10 cellular contexts compared by ENCODE assay signal in the genomic region with DNA sequence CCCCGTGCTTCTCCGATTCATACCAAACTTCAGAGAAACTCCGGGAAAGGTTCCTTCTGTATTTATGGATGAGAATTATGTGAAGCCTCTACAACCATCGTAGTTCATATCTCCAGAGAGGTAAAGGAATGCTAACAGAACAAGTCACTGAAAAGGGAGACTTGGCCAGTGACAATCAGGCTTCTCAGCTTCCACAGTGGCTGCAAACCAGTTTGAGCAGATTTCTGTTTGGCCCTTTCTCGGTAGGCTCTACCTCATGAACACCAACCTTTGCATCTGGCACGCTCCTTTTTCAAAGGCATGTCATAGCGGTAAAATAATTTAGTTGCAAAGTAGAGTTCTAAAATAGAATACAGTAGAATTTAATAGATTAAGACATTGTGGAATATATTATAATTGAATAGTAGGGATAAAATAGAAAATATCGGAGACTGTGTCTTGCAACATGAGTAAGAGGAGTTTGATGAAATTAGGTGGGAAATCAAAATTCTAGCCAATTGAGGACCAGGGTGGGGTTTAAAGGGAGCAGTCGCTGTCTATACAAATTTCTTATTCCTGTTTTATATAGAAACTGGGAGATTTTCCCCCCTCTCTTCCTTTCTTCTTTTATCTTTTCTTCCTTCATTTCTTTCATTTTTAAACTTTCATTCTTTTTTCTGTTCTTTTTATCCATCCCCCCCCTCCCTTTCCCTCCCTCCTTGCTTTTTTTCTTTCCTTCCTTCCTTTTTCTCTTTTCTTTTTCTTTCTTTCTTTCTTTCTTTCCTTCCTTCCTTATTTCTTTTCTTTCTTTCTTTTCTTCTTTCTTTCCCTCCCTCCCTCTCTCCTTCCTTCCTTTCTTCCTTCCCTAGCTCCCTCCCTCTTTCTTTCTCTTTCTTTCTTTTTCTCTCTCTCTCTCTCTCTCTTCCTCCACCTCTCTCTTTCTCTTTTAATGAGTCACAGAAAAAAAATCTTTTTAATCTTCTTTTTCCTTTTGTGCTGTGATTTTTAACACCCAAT.
A peak's percentile ranks its signal among the peaks of the same experiment; 100 is the strongest.
DNase-seq lines count a peak whose midpoint lies in the region; ATAC-seq and TF ChIP-seq lines count a peak whose summit lies in the region.
"Had no signal": no experiment of that assay in that cellular context is flagged by ENCODE, and none has a peak within 500 bp of the region (broad histone marks: within the 10 kb centered on the region; RNA-seq: fewer than 3 reads in every experiment).

No MANE protein-coding gene starts in this region.

- H3K9me1 ChIP-seq in IMR-90 (ENCODE audit: insufficient read depth, low read length): peaks cover 17% of the 10 kb centered on the region

- TF ChIP-seq POLR2A in IMR-90 (IDR thresholded peaks at IDR 0.05; ENCODE audit: low read depth, low read length): no peak

- H3K4me3 ChIP-seq in CD8-positive, alpha-beta memory T cell (ENCODE audit: low read length): no peak overlapping the region
- H3K4me3 ChIP-seq in IMR-90 (ENCODE audit: insufficient read depth, low read depth, low read length) (no peak overlapping the region), neuronal stem cell (ENCODE audit: low read length in 2 of 2) (no peak overlapping the region), Karpas-422 (ENCODE audit: low read length) (no peak overlapping the region)

- H3K27me3 Mint-ChIP-seq in CD8-positive, alpha-beta memory T cell: no peaks in the 10 kb centered on the region
- no peaks in the 10 kb centered on the region for H3K27me3 Mint-ChIP-seq in effector memory CD8-positive, alpha-beta T cell

- H3K4me3 Mint-ChIP-seq in CD8-positive, alpha-beta memory T cell: peak overlapping the region; percentile 22 to 77 (median 65)
- peak overlapping the region; percentile 68 to 87 for H3K4me3 Mint-ChIP-seq in effector memory CD8-positive, alpha-beta T cell

- H3K4me1 ChIP-seq in CD8-positive, alpha-beta memory T cell (ENCODE audit: insufficient read depth, low read length): peaks cover 60% of the 10 kb centered on the region
- H3K4me1 ChIP-seq in IMR-90 (ENCODE audit: control insufficient read depth, insufficient read depth, low read length) (peaks cover 18% of the 10 kb centered on the region), neuronal stem cell (ENCODE audit: control insufficient read depth in 2 of 2, insufficient read depth in 1 of 2, low read depth in 1 of 2, low read length in 2 of 2) (peaks cover 4 to 8% of the 10 kb centered on the region in 2 donors), Karpas-422 (ENCODE audit: low read length) (no peaks in the 10 kb centered on the region)

- H4K91ac ChIP-seq in IMR-90 (ENCODE audit: insufficient read depth, low read depth, low read length) (no peak overlapping the region), neuronal stem cell (ENCODE audit: low read depth, low read length, poor library complexity) (no peak overlapping the region)

- H3K56ac ChIP-seq in IMR-90 (ENCODE audit: extremely low read depth, insufficient read depth, low read length): no peak overlapping the region

- H3K4me2 ChIP-seq in IMR-90 (ENCODE audit: low read depth, low read length): peak overlapping the region; percentile 3; the same call in 1 of the 2 replicates
- no peak overlapping the region for H3K4me2 ChIP-seq in neuronal stem cell (ENCODE audit: insufficient read depth, low read length, poor library complexity, severe bottlenecking)
- H3K4me2 ChIP-seq in Karpas-422 (ENCODE audit: low read depth, low read length, poor library complexity, severe bottlenecking): no peak overlapping the region

- H3K27ac Mint-ChIP-seq in CD8-positive, alpha-beta memory T cell: peak overlapping the region; percentile 75 to 89 (median 86)
- H3K27ac Mint-ChIP-seq in effector memory CD8-positive, alpha-beta T cell: peak overlapping the region; percentile 98 to 99

- peaks cover 0 to 12% of the 10 kb centered on the region in 2 experiments; a peak in 2 of 4 replicates for H3K79me1 ChIP-seq in IMR-90 (ENCODE audit: low read depth in 1 of 2, low read length in 2 of 2)
- no peaks in the 10 kb centered on the region for H3K79me1 ChIP-seq in neuronal stem cell (ENCODE audit: low read depth, low read length)

- H3K23ac ChIP-seq in IMR-90 (ENCODE audit: low read depth, low read length): no peak overlapping the region
- no peak overlapping the region for H3K23ac ChIP-seq in neuronal stem cell (ENCODE audit: low read depth, low read length, poor library complexity)

- no peak for TF ChIP-seq RAD21 in IMR-90 (IDR thresholded peaks at IDR 0.05; ENCODE audit: low read length)

- no peaks in the 10 kb centered on the region for H3K79me2 ChIP-seq in Karpas-422 (ENCODE audit: low read length)

- H2AK5ac ChIP-seq in IMR-90 (ENCODE audit: low read depth, low read length): no peak overlapping the region
- no peak overlapping the region for H2AK5ac ChIP-seq in neuronal stem cell (ENCODE audit: low read depth, low read length)

- POLR2A ChIA-PET in CD8-positive, alpha-beta memory T cell (lab: Charles Lee): interaction anchor here (0.7 to 5.4 kb wide), 8 partner anchors 10 to 165 kb away, joined by 3 to 57 read pairs (median 5); partner anchors contain the start of gene KLF6
- POLR2A ChIA-PET in IMR-90 (lab: Charles Lee; ENCODE audit: unreplicated experiment): no interaction called here

- H4K8ac ChIP-seq in IMR-90 (ENCODE audit: low read depth in 2 of 2, low read length in 2 of 2) (peak overlapping the region in 1 of 2 experiments; percentile 14; a peak in 2 of 4 replicates), neuronal stem cell (ENCODE audit: low read depth, low read length) (no peak overlapping the region)

- 0 out of 3 replicates have a peak overlapping the region, but pooled peaks have one; percentile 12 for H2BK15ac ChIP-seq in IMR-90 (ENCODE audit: low read depth, low read length)
- H2BK15ac ChIP-seq in neuronal stem cell (ENCODE audit: low read length): no peak overlapping the region

- dilution Hi-C loops in IMR-90 (cut with HindIII; ENCODE audit: low sequenced_read_pairs, unreplicated experiment): no loop called here

- peak overlapping the region; percentile 15; the same call in 1 of the 2 replicates for H2BK20ac ChIP-seq in IMR-90 (ENCODE audit: low read depth, low read length)

- H3K27ac ChIP-seq in CD8-positive, alpha-beta memory T cell (ENCODE audit: low read depth, low read length): peak overlapping the region; percentile 80
- H3K27ac ChIP-seq in IMR-90 (ENCODE audit: insufficient read depth, low read length) (0 out of 2 replicates have a peak overlapping the region, but pooled peaks have one; percentile 20), neuronal stem cell (replicated peaks; ENCODE audit: low read length) (no peak overlapping the region), Karpas-422 (ENCODE audit: low read length) (no peak overlapping the region)

- TF ChIP-seq CTCF in IMR-90 (conservative IDR thresholded peaks at IDR 0.05; ENCODE audit: low read depth, low read length): no peak

- no peak overlapping the region for H4K5ac ChIP-seq in IMR-90 (ENCODE audit: low read depth, low read length)

- no peak overlapping the region for H2AK9ac ChIP-seq in IMR-90 (replicated peaks; ENCODE audit: low read depth, low read length, poor library complexity)

- H4K20me1 ChIP-seq in IMR-90 (ENCODE audit: insufficient read depth, low read length): no peaks in the 10 kb centered on the region
- H4K20me1 ChIP-seq in Karpas-422 (ENCODE audit: insufficient read depth, low read depth, low read length): no peaks in the 10 kb centered on the region

- no TSS peak for BruUV-seq in IMR-90 (replicated peaks; lab: Mats Ljungman, UMichigan)

- peaks cover 71 to 91% (median 90%) of the 10 kb centered on the region in 3 donors for H3K4me1 Mint-ChIP-seq in CD8-positive, alpha-beta memory T cell
- H3K4me1 Mint-ChIP-seq in effector memory CD8-positive, alpha-beta T cell (ENCODE audit: low read depth in 2 of 2): peaks cover 59 to 77% of the 10 kb centered on the region in 2 donors

- H3K4ac ChIP-seq in IMR-90 (ENCODE audit: low read depth, low read length) (no peak overlapping the region), neuronal stem cell (ENCODE audit: low read length) (no peak overlapping the region)

- H2BK5ac ChIP-seq in IMR-90 (ENCODE audit: low read depth, low read length, poor library complexity, severe bottlenecking): no peak overlapping the region
- H2BK5ac ChIP-seq in neuronal stem cell (ENCODE audit: low read length): no peak overlapping the region

- ATAC-seq in IMR-90 (ENCODE audit: low read depth): no peak
- ATAC-seq in effector memory CD8-positive, alpha-beta T cell (replicated peaks): no peak
- ATAC-seq: right cardiac atrium had no signal

- in situ Hi-C loops in IMR-90 (cut with MboI; ENCODE audit: low sequenced_read_pairs): no loop called here

- H2BK12ac ChIP-seq in neuronal stem cell (ENCODE audit: low read length): no peak overlapping the region

- no peak overlapping the region for H2AFZ ChIP-seq in IMR-90 (replicated peaks; ENCODE audit: low read length, poor library complexity)
- H2AFZ ChIP-seq in neuronal stem cell (ENCODE audit: low read length): peak overlapping the region; percentile 56
- no peak overlapping the region for H2AFZ ChIP-seq in Karpas-422 (ENCODE audit: low read length)

- no peak overlapping the region for H3K9ac ChIP-seq in IMR-90 (ENCODE audit: low read depth, low read length)
- H3K9ac ChIP-seq in neuronal stem cell (ENCODE audit: low read depth, low read length, poor library complexity): no peak overlapping the region
- no peak overlapping the region for H3K9ac ChIP-seq in Karpas-422 (ENCODE audit: low read length)

- no peaks in the 10 kb centered on the region for H3K27me3 ChIP-seq in CD8-positive, alpha-beta memory T cell (ENCODE audit: insufficient read depth, low read length, poor library complexity, severe bottlenecking)
- no peaks in the 10 kb centered on the region for H3K27me3 ChIP-seq in IMR-90 (ENCODE audit: control insufficient read depth, insufficient read depth, low read length)
- no peaks in the 10 kb centered on the region for H3K27me3 ChIP-seq in neuronal stem cell (ENCODE audit: control insufficient read depth in 3 of 3, insufficient read depth in 3 of 3, low read depth in 1 of 3, low read length in 3 of 3)
- no peaks in the 10 kb centered on the region for H3K27me3 ChIP-seq in Karpas-422 (ENCODE audit: low read length)

- no peaks in the 10 kb centered on the region for H3K9me2 ChIP-seq in Karpas-422 (replicated peaks; ENCODE audit: insufficient read depth, low read length)

- no peaks in the 10 kb centered on the region for H3K36me3 ChIP-seq in CD8-positive, alpha-beta memory T cell (ENCODE audit: insufficient read depth, low read length)
- no peaks in the 10 kb centered on the region for H3K36me3 ChIP-seq in IMR-90 (ENCODE audit: control insufficient read depth, insufficient read depth, low read length)
- no peaks in the 10 kb centered on the region for H3K36me3 ChIP-seq in neuronal stem cell (replicated peaks in 1 of 2; ENCODE audit: control insufficient read depth in 2 of 2, insufficient read depth in 2 of 2, low read length in 2 of 2)
- H3K36me3 ChIP-seq in Karpas-422 (ENCODE audit: insufficient read depth, low read length): no peaks in the 10 kb centered on the region

- intact Hi-C loops in IMR-90 (cut with micrococcal nuclease): no loop called here

- H3K9me3 ChIP-seq in CD8-positive, alpha-beta memory T cell (ENCODE audit: low read length): no peaks in the 10 kb centered on the region
- H3K9me3 ChIP-seq in IMR-90 (ENCODE audit: control insufficient read depth, insufficient read depth, low read length) (peaks cover 3% of the 10 kb centered on the region; the same call in 1 of the 2 replicates), neuronal stem cell (replicated peaks in 1 of 2; ENCODE audit: control insufficient read depth in 2 of 2, insufficient read depth in 1 of 2, low read depth in 1 of 2, low read length in 2 of 2) (peaks cover 0 to 2% of the 10 kb centered on the region in 2 donors), Karpas-422 (ENCODE audit: low read length) (no peaks in the 10 kb centered on the region)

- CTCF ChIA-PET in CD8-positive, alpha-beta memory T cell (lab: Charles Lee): interaction anchor here (1.1 to 1.4 kb wide), 2 partner anchors 139 to 165 kb away, joined by 3 to 5 read pairs; no protein-coding TSS in a partner anchor
- CTCF ChIA-PET in IMR-90 (lab: Yijun Ruan, JAX): interaction anchor here (0.5 kb wide), 1 partner anchor 22 kb away, joined by 3 read pairs; no protein-coding TSS in a partner anchor

- WGBS in IMR-90 (ENCODE audit: extremely low coverage in 2 of 2, insufficient read length in 1 of 2), 2 experiments: 100% methylated on average over 1 of the region's 9 CpGs; no CpG with 5 or more reads in 1 of the 2 experiments
- 100% methylated on average over 1 of the region's 9 CpGs; no CpG with 5 or more reads in 1 of the 2 donors for WGBS in neuronal stem cell (ENCODE audit: extremely low coverage in 2 of 2, insufficient read length in 2 of 2, insufficient replicate concordance in 1 of 2), 2 donors

- H2BK120ac ChIP-seq in IMR-90 (ENCODE audit: low read depth, low read length) (peak overlapping the region; percentile 14; the same call in 1 of the 2 replicates), neuronal stem cell (ENCODE audit: low read depth, low read length) (no peak overlapping the region)

- DNase-seq in CD8-positive, alpha-beta memory T cell: peak in 1 of 5 donors; percentile 14
- no peak for DNase-seq in IMR-90
- DNase-seq in effector memory CD8-positive, alpha-beta T cell: no peak
- DNase-seq in neuronal stem cell (ENCODE audit: low spot score): no peak
- DNase-seq in Karpas-422: no peak
- no peak for DNase-seq in NCI-H1048 (lab: John Stamatoyannopoulos, UW)
- DNase-seq in DMS153 treated with DMSO at 0.1 percent for 48 hours (lab: John Stamatoyannopoulos, UW; ENCODE audit: unreplicated experiment): no peak
- DNase-seq: activated gamma-delta T cell, NCI-H2029 treated with DMSO at 0.1 percent for 48 hours, right cardiac atrium had no signal

- H3K18ac ChIP-seq in IMR-90 (ENCODE audit: low read depth, low read length): peak overlapping the region; percentile 11; the same call in 1 of the 2 replicates
- no peak overlapping the region for H3K18ac ChIP-seq in neuronal stem cell (ENCODE audit: low read length)

- no peaks in the 10 kb centered on the region for H3K9me3 Mint-ChIP-seq in CD8-positive, alpha-beta memory T cell
- H3K9me3 Mint-ChIP-seq in effector memory CD8-positive, alpha-beta T cell: no peaks in the 10 kb centered on the region

- H3K14ac ChIP-seq in IMR-90 (replicated peaks; ENCODE audit: low read depth, low read length) (peak overlapping the region; percentile 5; the same call in 1 of the 2 replicates), neuronal stem cell (ENCODE audit: low read length) (no peak overlapping the region)

- no peaks in the 10 kb centered on the region for H3K36me3 Mint-ChIP-seq in CD8-positive, alpha-beta memory T cell
- H3K36me3 Mint-ChIP-seq in effector memory CD8-positive, alpha-beta T cell (ENCODE audit: insufficient read depth): peaks cover 47% of the 10 kb centered on the region

Comparison
In these comparisons a context has a peak if more than half of its experiments do, and no peak if none do; other contexts are left out.
1. H3K27ac ChIP-seq: peak in CD8-positive, alpha-beta memory T cell (single experiment) and IMR-90 (single experiment); none in neuronal stem cell (single experiment) and Karpas-422 (single experiment).